In genomic region chr3:153595186-153595815, GRCh38 we compare ENCODE assay signal across 8 cellular contexts.
A peak's percentile ranks its signal among the peaks of the same experiment; 100 is the strongest.
DNase-seq lines count a peak whose midpoint lies in the region; FAIRE-seq and TF ChIP-seq lines count a peak whose summit lies in the region.

No MANE protein-coding gene starts in this region.

- TF ChIP-seq POLR2A in GM12891 (IDR thresholded peaks at IDR 0.05; ENCODE audit: low read depth, low read length) = no peak

- no peaks in the 10 kb centered on the region for H3K9me3 Mint-ChIP-seq in mesothelial cell of epicardium

- DNase-seq in A172 (ENCODE audit: low spot score) = peak; percentile 62
- DNase-seq in GM12891 (ENCODE audit: insufficient read length, low spot score) = no peak
- peak; percentile 27 for DNase-seq in NCI-H1417 treated with DMSO at 0.1 percent for 48 hours (lab: John Stamatoyannopoulos, UW)
- peak; percentile 58 for DNase-seq in bronchial epithelial cell (ENCODE audit: low read depth)
- no peak for DNase-seq in mesothelial cell of epicardium (ENCODE audit: low spot score in 2 of 2, unreplicated experiment in 2 of 2)
- no peak for DNase-seq in HK-2 (ENCODE audit: unreplicated experiment)
- no peak for DNase-seq in mesenteric fat pad (ENCODE audit: low spot score)
- no peak for DNase-seq in NCI-H510A (lab: John Stamatoyannopoulos, UW)

- TF ChIP-seq CTCF in bronchial epithelial cell (IDR thresholded peaks at IDR 0.05; ENCODE audit: insufficient read depth, low read length, severe bottlenecking) (peak; percentile 76), mesothelial cell of epicardium (IDR thresholded peaks at IDR 0.05; ENCODE audit: unreplicated experiment) (peak; percentile 26)

- H3K36me3 Mint-ChIP-seq in mesothelial cell of epicardium = no peaks in the 10 kb centered on the region

- H3K4me1 Mint-ChIP-seq in mesothelial cell of epicardium = peaks cover 13% of the 10 kb centered on the region

- H3K27ac Mint-ChIP-seq in mesothelial cell of epicardium = no peak overlapping the region

- H3K36me3 ChIP-seq in bronchial epithelial cell (ENCODE audit: control insufficient read depth, insufficient read depth, low read length) = no peaks in the 10 kb centered on the region

- H3K4me3 Mint-ChIP-seq in mesothelial cell of epicardium = no peak overlapping the region

- no peaks in the 10 kb centered on the region for H3K27me3 Mint-ChIP-seq in mesothelial cell of epicardium (ENCODE audit: low read depth)

- no peak overlapping the region for H3K4me3 ChIP-seq in bronchial epithelial cell (ENCODE audit: low read depth, low read length)

- no peaks in the 10 kb centered on the region for H3K27me3 ChIP-seq in bronchial epithelial cell (ENCODE audit: control insufficient read depth, insufficient read depth, low read length)

- FAIRE-seq in GM12891 (lab: Jason Lieb, UNC) (peak; percentile 55), bronchial epithelial cell (lab: Jason Lieb, UNC) (no peak)

TF ChIP-seq in GM12891, 5 proteins besides CTCF, POLR2A, EP300 and RAD21:
- TF ChIP-seq TAF1 (IDR thresholded peaks at IDR 0.05; ENCODE audit: low read depth, low read length) (no peak), POU2F2 (IDR thresholded peaks at IDR 0.05; ENCODE audit: low read depth, low read length) (no peak), POLR2AphosphoS5 (IDR thresholded peaks at IDR 0.05; ENCODE audit: low read depth, low read length) (no peak), SPI1 (IDR thresholded peaks at IDR 0.05; ENCODE audit: low read depth, low read length) (no peak), PAX5 (IDR thresholded peaks at IDR 0.05; ENCODE audit: insufficient read depth, low read length, severe bottlenecking) (no peak)

Comparison
In these comparisons a context has a peak if more than half of its experiments do, and no peak if none do; other contexts are left out.
1. DNase-seq: peak in A172 (single experiment), NCI-H1417 treated with DMSO at 0.1 percent for 48 hours (single experiment) and bronchial epithelial cell (single experiment); none in GM12891 (single experiment), mesothelial cell of epicardium (0 of 2), HK-2 (single experiment), mesenteric fat pad (single experiment) and NCI-H510A (single experiment).